In genomic region chr14:71590131-71590530, GRCh38 we compare ENCODE assay signal across 25 cellular contexts.
"Had no signal": no experiment of that assay in that cellular context is flagged by ENCODE, and none has a peak within 500 bp of the region (broad histone marks: within the 10 kb centered on the region; RNA-seq: fewer than 3 reads in every experiment).

No MANE protein-coding gene starts in this region.

- H3K27ac ChIP-seq: KMS-11 had no signal

- H3K4me3 ChIP-seq: MG63, SK-N-MC had no signal

- DNase-seq: activated CD4-positive, alpha-beta memory T cell treated with anti-CD3 and anti-CD28 coated beads for 36 hours; activated CD4-positive, alpha-beta T cell treated with anti-CD3 and anti-CD28 coated beads, Interleukin-2, amount 10 ng/mL, durations not matched to agents 7 days and 5 days; activated CD4-positive, CD25-positive, alpha-beta regulatory T cell treated with anti-CD3 and anti-CD28 coated beads, Interleukin-2, amount 50 U/mL, for 72 hours; activated CD8-positive, alpha-beta memory T cell treated with anti-CD3 and anti-CD28 coated beads for 24 hours; activated effector memory CD4-positive, alpha-beta T cell treated with anti-CD3 and anti-CD28 coated beads, Interleukin-2, amount 50 U/mL, for 16 hours; activated naive CD4-positive, alpha-beta T cell treated with anti-CD3 and anti-CD28 coated beads for 36 hours; activated T-cell treated with anti-CD3 and anti-CD28 coated beads, Interleukin-2, amount 50 U/mL, for 4 hours; amygdala; MG63; MV-4-11; NCI-H1092 treated with DMSO at 0.1 percent for 48 hours; NCI-H1417 treated with DMSO at 0.1 percent for 48 hours; NCI-H1694; NCI-H2029; NCI-H2107; NCI-H2171 treated with DMSO at 0.1 percent for 48 hours; NCI-H345; NCI-H510A; NCI-H526 treated with DMSO at 0.1 percent for 48 hours; NCI-H82; SW 1271 had no signal

- H3K36me3 ChIP-seq: MG63 had no signal

- ATAC-seq: activated T-cell treated with anti-CD3 and anti-CD28 coated beads, Interleukin-2, amount 50 U/mL, for 4 hours; Right ventricle myocardium inferior; WTC11 had no signal

- H3K4me2 ChIP-seq: KMS-11 had no signal

- H3K9me3 ChIP-seq: MG63 had no signal

- H3K9ac ChIP-seq: KMS-11 had no signal

- H3K27me3 ChIP-seq: MG63 had no signal
